21 cellular contexts compared by ENCODE assay signal in the genomic region with DNA sequence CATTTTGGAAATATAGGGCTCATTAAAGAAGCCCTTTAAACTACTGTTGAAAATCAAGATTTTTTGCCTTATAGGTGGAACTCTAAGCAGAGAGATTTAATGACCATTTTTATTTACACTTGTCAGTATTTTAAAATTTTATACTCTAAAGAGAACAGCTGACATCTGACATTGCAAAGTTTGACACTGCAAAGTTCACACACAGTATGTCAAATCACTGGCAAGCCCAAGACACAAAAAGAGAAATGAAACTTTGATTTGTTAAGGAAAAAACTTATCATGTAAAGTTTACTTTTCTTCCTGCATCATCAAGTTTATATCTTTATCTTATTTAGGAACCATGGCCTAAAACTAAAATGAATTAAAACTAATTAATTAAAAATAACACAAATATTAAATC. TPM values are rescaled to one million over a fixed set of nuclear protein-coding genes. Genes with fewer than 3 reads are reported as not detected.
DNase-seq lines count a peak whose midpoint lies in the region; FAIRE-seq and TF ChIP-seq lines count a peak whose summit lies in the region.
"Had no signal": no experiment of that assay in that cellular context is flagged by ENCODE, and none has a peak within 500 bp of the region (broad histone marks: within the 10 kb centered on the region; RNA-seq: fewer than 3 reads in every experiment).

No MANE protein-coding gene starts in this region.

- peak overlapping the region; percentile 15 for H3K27ac Mint-ChIP-seq in dendritic cell treated with granulocyte-macrophage colony-stimulating factor and Interleukin-4, amounts not matched to agents 40 ng/mL and 50 ng/mL, for 4 days
- H3K27ac Mint-ChIP-seq: CD8-positive, alpha-beta memory T cell; IgD-negative memory B cell had no signal

- H3K36me3 Mint-ChIP-seq in dendritic cell treated with granulocyte-macrophage colony-stimulating factor and Interleukin-4, amounts not matched to agents 40 ng/mL and 50 ng/mL, for 4 days (ENCODE audit: low read depth): no peaks in the 10 kb centered on the region
- H3K36me3 Mint-ChIP-seq: CD8-positive, alpha-beta memory T cell had no signal

- no peaks in the 10 kb centered on the region for H3K27me3 ChIP-seq in Karpas-422 (ENCODE audit: low read length)
- H3K27me3 ChIP-seq in prostate gland (replicated peaks; ENCODE audit: insufficient read depth): no peaks in the 10 kb centered on the region
- no peaks in the 10 kb centered on the region for H3K27me3 ChIP-seq in WERI-Rb-1 (ENCODE audit: insufficient read depth, low read depth, severe bottlenecking)
- no peaks in the 10 kb centered on the region for H3K27me3 ChIP-seq in Peyer's patch
- H3K27me3 ChIP-seq: cardiac muscle cell, suprapubic skin had no signal

- H3K9ac ChIP-seq in Karpas-422 (ENCODE audit: low read length): no peak overlapping the region

- H3K9me3 ChIP-seq in Karpas-422 (ENCODE audit: low read length) (no peaks in the 10 kb centered on the region), prostate gland (no peaks in the 10 kb centered on the region), WERI-Rb-1 (ENCODE audit: severe bottlenecking) (no peaks in the 10 kb centered on the region), Peyer's patch (no peaks in the 10 kb centered on the region)
- H3K9me3 ChIP-seq: suprapubic skin had no signal

- intact Hi-C loops in dendritic cell treated with granulocyte-macrophage colony-stimulating factor and Interleukin-4, amounts not matched to agents 40 ng/mL and 50 ng/mL, for 4 days (cut with micrococcal nuclease): no loop called here
- intact Hi-C loops in prostate gland (cut with DNase I): no loop called here

- H3K9me3 Mint-ChIP-seq in dendritic cell treated with granulocyte-macrophage colony-stimulating factor and Interleukin-4, amounts not matched to agents 40 ng/mL and 50 ng/mL, for 4 days: no peaks in the 10 kb centered on the region
- H3K9me3 Mint-ChIP-seq: CD8-positive, alpha-beta memory T cell; IgD-negative memory B cell; nephron progenitor cell had no signal

- no peaks in the 10 kb centered on the region for H3K79me2 ChIP-seq in Karpas-422 (ENCODE audit: low read length)

- no peaks in the 10 kb centered on the region for H4K20me1 ChIP-seq in Karpas-422 (ENCODE audit: insufficient read depth, low read depth, low read length)

- no peak overlapping the region for H2AFZ ChIP-seq in Karpas-422 (ENCODE audit: low read length)

- H3K9me2 ChIP-seq in Karpas-422 (replicated peaks; ENCODE audit: insufficient read depth, low read length): no peaks in the 10 kb centered on the region

- no peak overlapping the region for H3K4me2 ChIP-seq in Karpas-422 (ENCODE audit: low read depth, low read length, poor library complexity, severe bottlenecking)

- H3K4me3 Mint-ChIP-seq in dendritic cell treated with granulocyte-macrophage colony-stimulating factor and Interleukin-4, amounts not matched to agents 40 ng/mL and 50 ng/mL, for 4 days: no peak overlapping the region
- H3K4me3 Mint-ChIP-seq: CD8-positive, alpha-beta memory T cell; nephron progenitor cell had no signal

- TF ChIP-seq CTCF in prostate gland (IDR thresholded peaks at IDR 0.05): no peak
- no peak for TF ChIP-seq CTCF in WERI-Rb-1 (IDR thresholded peaks at IDR 0.05; ENCODE audit: low read depth, low read length)
- TF ChIP-seq CTCF in Peyer's patch (IDR thresholded peaks at IDR 0.05): no peak

- H3K4me1 ChIP-seq in Karpas-422 (ENCODE audit: low read length) (peaks cover 16% of the 10 kb centered on the region), prostate gland (replicated peaks) (peaks cover 5% of the 10 kb centered on the region), Peyer's patch (no peaks in the 10 kb centered on the region)
- H3K4me1 ChIP-seq: suprapubic skin had no signal

- FAIRE-seq in GM12891 (lab: Jason Lieb, UNC): no peak

- H3K36me3 ChIP-seq in Karpas-422 (ENCODE audit: insufficient read depth, low read length) (no peaks in the 10 kb centered on the region), prostate gland (no peaks in the 10 kb centered on the region), WERI-Rb-1 (no peaks in the 10 kb centered on the region), Peyer's patch (no peaks in the 10 kb centered on the region)
- H3K36me3 ChIP-seq: cardiac muscle cell, suprapubic skin had no signal

- DNase-seq in GM12891 (ENCODE audit: insufficient read length, low spot score) (no peak), Karpas-422 (peak; percentile 43), prostate gland (ENCODE audit: low spot score) (no peak), GDM1 (lab: John Stamatoyannopoulos, UW) (no peak), WERI-Rb-1 (no peak), Peyer's patch (no peak)
- DNase-seq: activated CD4-positive, alpha-beta T cell treated with anti-CD3 and anti-CD28 coated beads, Interleukin-2, amount 50 U/mL, for 1 hour; activated naive CD4-positive, alpha-beta T cell; amniotic stem cell; CD8-positive, alpha-beta memory T cell; H7; mesenchymal stem cell; MM.1S; NCI-H1930; NCI-H446; nephron progenitor cell; SW 1271 had no signal

- H3K4me1 Mint-ChIP-seq in dendritic cell treated with granulocyte-macrophage colony-stimulating factor and Interleukin-4, amounts not matched to agents 40 ng/mL and 50 ng/mL, for 4 days (ENCODE audit: low read depth): no peaks in the 10 kb centered on the region
- H3K4me1 Mint-ChIP-seq: CD8-positive, alpha-beta memory T cell had no signal

- TF ChIP-seq POLR2A in GM12891 (IDR thresholded peaks at IDR 0.05; ENCODE audit: low read depth, low read length) (no peak), prostate gland (IDR thresholded peaks at IDR 0.05) (no peak), Peyer's patch (IDR thresholded peaks at IDR 0.05) (no peak)

- H3K4me3 ChIP-seq in Karpas-422 (ENCODE audit: low read length) (no peak overlapping the region), prostate gland (no peak overlapping the region), WERI-Rb-1 (ENCODE audit: low read depth, low read length) (no peak overlapping the region), Peyer's patch (no peak overlapping the region)
- H3K4me3 ChIP-seq: cardiac muscle cell, suprapubic skin had no signal

- H3K27me3 Mint-ChIP-seq in dendritic cell treated with granulocyte-macrophage colony-stimulating factor and Interleukin-4, amounts not matched to agents 40 ng/mL and 50 ng/mL, for 4 days: no peaks in the 10 kb centered on the region
- H3K27me3 Mint-ChIP-seq: CD8-positive, alpha-beta memory T cell; IgD-negative memory B cell had no signal

- H3K27ac ChIP-seq in Karpas-422 (ENCODE audit: low read length): no peak overlapping the region
- peak overlapping the region; percentile 28 to 47 for H3K27ac ChIP-seq in prostate gland
- no peak overlapping the region for H3K27ac ChIP-seq in WERI-Rb-1
- H3K27ac ChIP-seq in Peyer's patch: no peak overlapping the region
- H3K27ac ChIP-seq: cardiac muscle cell, suprapubic skin had no signal

TF ChIP-seq in GM12891, 5 proteins besides CTCF, POLR2A, EP300 and RAD21:
- TF ChIP-seq SPI1 (IDR thresholded peaks at IDR 0.05; ENCODE audit: low read depth, low read length) (peak; percentile 89), POLR2AphosphoS5 (IDR thresholded peaks at IDR 0.05; ENCODE audit: low read depth, low read length) (no peak), POU2F2 (IDR thresholded peaks at IDR 0.05; ENCODE audit: low read depth, low read length) (no peak), TAF1 (IDR thresholded peaks at IDR 0.05; ENCODE audit: low read depth, low read length) (no peak), PAX5 (IDR thresholded peaks at IDR 0.05; ENCODE audit: insufficient read depth, low read length, severe bottlenecking) (no peak)

RNA-seq across cellular contexts. Expression of a gene that starts 40.1 kb away (rescaled TPM):
- polyA plus RNA-seq in GM12891 (2012; ENCODE audit: low read depth, missing spikeins): 11.5 TPM
- total RNA-seq in Karpas-422 (2014; rRNA removed; shearing (Covaris generic); ENCODE audit: low replicate concordance): 15.3 and 15.4 TPM in 2 replicates
- total RNA-seq in prostate gland (10 to 100 TPM in 1 of 2 donors, 1 to 10 TPM in 1; 8.9 to 17.6 TPM), Peyer's patch (10 to 100 TPM; 17.0 to 41.3 (median 26.0) TPM)

Comparison
In these comparisons a context has a peak if more than half of its experiments do, and no peak if none do; other contexts are left out.
1. H3K27ac ChIP-seq: peak in prostate gland (2 of 2); none in Karpas-422 (single experiment), WERI-Rb-1 (single experiment) and Peyer's patch (0 of 4).